ENCODE assay signal across 8 cellular contexts in genomic region chr3:173395412-173396181, GRCh38. TPM values are rescaled to one million over a fixed set of nuclear protein-coding genes. Genes with fewer than 3 reads are reported as not detected.
DNase-seq lines count a peak whose midpoint lies in the region; ATAC-seq, FAIRE-seq and TF ChIP-seq lines count a peak whose summit lies in the region.

No MANE protein-coding gene starts in this region.

- ATAC-seq in HG02840 (IDR thresholded peaks at IDR 0.05; ENCODE audit: low FRiP score, unreplicated experiment), result peak; percentile 74

- H3K4me1 Mint-ChIP-seq in T-helper 1 cell treated with Interleukin-12 subunit alpha and Interleukin-12 subunit beta and Interleukin-4 antibody, amounts not matched to agents 30 μg/mL and 1 μg/mL, for 36 hours (ENCODE audit: low read depth), result peaks cover 18% of the 10 kb centered on the region

- FAIRE-seq in GM12891 (lab: Jason Lieb, UNC), result peak; percentile 51

- H3K4me3 ChIP-seq in choroid plexus epithelial cell (ENCODE audit: low read depth, low read length) (peak overlapping the region; percentile 57), skeletal muscle tissue (ENCODE audit: low read length in 3 of 3) (peak overlapping the region; percentile 77 to 86 (median 81))

- H3K36me3 ChIP-seq in skeletal muscle tissue (ENCODE audit: control insufficient read depth in 3 of 3, insufficient read depth in 3 of 3, low read length in 3 of 3), result no peaks in the 10 kb centered on the region

- H3K9ac ChIP-seq in skeletal muscle tissue (ENCODE audit: low read depth in 1 of 3, low read length in 3 of 3), result peak overlapping the region; percentile 60 to 70 (median 65)

- no peaks in the 10 kb centered on the region for H3K9me3 Mint-ChIP-seq in T-helper 1 cell treated with Interleukin-12 subunit alpha and Interleukin-12 subunit beta and Interleukin-4 antibody, amounts not matched to agents 30 μg/mL and 1 μg/mL, for 36 hours

- peaks cover 14 to 25% (median 18%) of the 10 kb centered on the region in 3 donors for H3K4me1 ChIP-seq in skeletal muscle tissue (ENCODE audit: control insufficient read depth in 3 of 3, insufficient read depth in 3 of 3, low read length in 3 of 3)

- H3K27ac ChIP-seq in 22Rv1 (peak overlapping the region; percentile 97), skeletal muscle tissue (ENCODE audit: low read depth, low read length) (peak overlapping the region; percentile 56)

- H3K9me3 ChIP-seq in skeletal muscle tissue (ENCODE audit: control insufficient read depth in 3 of 3, low read length in 3 of 3), result no peaks in the 10 kb centered on the region

- peaks cover 66% of the 10 kb centered on the region for H3K27me3 Mint-ChIP-seq in T-helper 1 cell treated with Interleukin-12 subunit alpha and Interleukin-12 subunit beta and Interleukin-4 antibody, amounts not matched to agents 30 μg/mL and 1 μg/mL, for 36 hours (ENCODE audit: low read depth)

- no peak overlapping the region for H3K27ac Mint-ChIP-seq in T-helper 1 cell treated with Interleukin-12 subunit alpha and Interleukin-12 subunit beta and Interleukin-4 antibody, amounts not matched to agents 30 μg/mL and 1 μg/mL, for 36 hours

- TF ChIP-seq POLR2A in GM12891 (IDR thresholded peaks at IDR 0.05; ENCODE audit: low read depth, low read length), result no peak

- DNase-seq in GM12891 (ENCODE audit: insufficient read length, low spot score) (peak; percentile 35), NCI-H1417 treated with DMSO at 0.1 percent for 48 hours (lab: John Stamatoyannopoulos, UW) (peak; percentile 91), choroid plexus epithelial cell (ENCODE audit: low read depth) (peak; percentile 44), iris pigment epithelial cell (ENCODE audit: low read depth) (peak; percentile 65)

- TF ChIP-seq CTCF in 22Rv1 (IDR thresholded peaks at IDR 0.05) (no peak), choroid plexus epithelial cell (conservative IDR thresholded peaks at IDR 0.05; ENCODE audit: low read depth, low read length) (no peak)

- no peaks in the 10 kb centered on the region for H3K36me3 Mint-ChIP-seq in T-helper 1 cell treated with Interleukin-12 subunit alpha and Interleukin-12 subunit beta and Interleukin-4 antibody, amounts not matched to agents 30 μg/mL and 1 μg/mL, for 36 hours (ENCODE audit: low read depth)

- peak overlapping the region; percentile 71 for H3K4me3 Mint-ChIP-seq in T-helper 1 cell treated with Interleukin-12 subunit alpha and Interleukin-12 subunit beta and Interleukin-4 antibody, amounts not matched to agents 30 μg/mL and 1 μg/mL, for 36 hours

- H3K27me3 ChIP-seq in skeletal muscle tissue (ENCODE audit: control insufficient read depth in 3 of 3, insufficient read depth in 3 of 3, low read length in 3 of 3), result peaks cover 4 to 15% (median 8%) of the 10 kb centered on the region in 3 donors

TF ChIP-seq in GM12891, 5 proteins besides CTCF, POLR2A, EP300 and RAD21:
- no peak for TF ChIP-seq TAF1 (IDR thresholded peaks at IDR 0.05; ENCODE audit: low read depth, low read length)
- TF ChIP-seq POLR2AphosphoS5 (IDR thresholded peaks at IDR 0.05; ENCODE audit: low read depth, low read length), result no peak
- no peak for TF ChIP-seq PAX5 (IDR thresholded peaks at IDR 0.05; ENCODE audit: insufficient read depth, low read length, severe bottlenecking)
- TF ChIP-seq POU2F2 (IDR thresholded peaks at IDR 0.05; ENCODE audit: low read depth, low read length), result no peak
- no peak for TF ChIP-seq SPI1 (IDR thresholded peaks at IDR 0.05; ENCODE audit: low read depth, low read length)

RNA-seq across cellular contexts. Expression of gene NLGN1, which starts 1.9 kb away (rescaled TPM):
- not detected for polyA plus RNA-seq in GM12891 (2012; ENCODE audit: low read depth, missing spikeins)
- total RNA-seq in skeletal muscle tissue, result 5.7 TPM

Comparison
In these comparisons a context has a peak if more than half of its experiments do, and no peak if none do; other contexts are left out.
1. Peak in every context shown above with its lines: DNase-seq, ATAC-seq, H3K4me3 ChIP-seq and H3K27ac ChIP-seq.
2. DNase-seq: peak in every context shown above with its lines; median percentile 91 in NCI-H1417 treated with DMSO at 0.1 percent for 48 hours; 65 in iris pigment epithelial cell; 44 in choroid plexus epithelial cell; 35 in GM12891.